1 cellular context compared by ENCODE assay signal in the genomic region with DNA sequence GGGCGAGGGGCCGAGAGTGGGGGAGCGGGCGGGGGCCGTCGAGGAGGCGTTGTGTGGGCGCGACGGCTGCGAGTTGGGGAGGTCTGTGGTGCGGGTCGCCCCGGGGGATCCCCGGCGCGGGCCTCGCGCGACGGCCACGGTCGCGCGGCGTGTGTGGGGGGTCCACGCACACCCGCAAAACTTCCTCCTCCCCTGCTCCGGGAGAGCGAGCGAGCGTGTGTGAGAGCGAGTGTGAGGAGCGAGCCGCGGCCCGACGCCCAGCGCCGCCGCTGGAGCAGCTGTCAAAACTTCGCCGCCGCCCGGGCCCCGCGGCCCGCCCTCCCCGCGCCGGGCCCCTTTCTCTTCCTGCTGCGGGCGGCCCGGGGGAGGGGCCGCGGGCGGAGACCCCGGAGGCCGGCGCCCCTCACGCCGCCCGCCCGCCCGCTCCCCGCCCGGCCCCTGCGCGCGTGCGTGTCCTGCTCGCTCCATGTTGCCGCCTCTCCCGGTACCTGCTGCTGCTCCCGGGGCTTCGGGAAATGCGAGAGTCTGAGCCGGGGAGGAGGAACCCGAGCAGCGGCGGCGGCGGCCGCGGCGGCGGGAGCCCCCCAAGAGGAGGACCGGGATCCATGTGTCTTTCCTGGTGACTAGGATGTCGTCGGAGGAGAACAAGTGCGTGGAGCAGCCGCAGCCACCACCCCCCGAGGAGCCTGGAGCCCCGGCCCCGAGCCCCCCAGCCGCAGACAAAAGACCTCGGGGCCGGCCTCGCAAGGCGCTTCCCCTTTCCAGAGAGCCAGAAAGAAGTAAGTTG.
TF ChIP-seq lines count a peak whose summit lies in the region.

No MANE protein-coding gene starts in this region.

TF ChIP-seq in K562, 482 proteins besides CTCF, POLR2A, EP300 and RAD21 (continued from another document):
- TF ChIP-seq, protein P1, sequence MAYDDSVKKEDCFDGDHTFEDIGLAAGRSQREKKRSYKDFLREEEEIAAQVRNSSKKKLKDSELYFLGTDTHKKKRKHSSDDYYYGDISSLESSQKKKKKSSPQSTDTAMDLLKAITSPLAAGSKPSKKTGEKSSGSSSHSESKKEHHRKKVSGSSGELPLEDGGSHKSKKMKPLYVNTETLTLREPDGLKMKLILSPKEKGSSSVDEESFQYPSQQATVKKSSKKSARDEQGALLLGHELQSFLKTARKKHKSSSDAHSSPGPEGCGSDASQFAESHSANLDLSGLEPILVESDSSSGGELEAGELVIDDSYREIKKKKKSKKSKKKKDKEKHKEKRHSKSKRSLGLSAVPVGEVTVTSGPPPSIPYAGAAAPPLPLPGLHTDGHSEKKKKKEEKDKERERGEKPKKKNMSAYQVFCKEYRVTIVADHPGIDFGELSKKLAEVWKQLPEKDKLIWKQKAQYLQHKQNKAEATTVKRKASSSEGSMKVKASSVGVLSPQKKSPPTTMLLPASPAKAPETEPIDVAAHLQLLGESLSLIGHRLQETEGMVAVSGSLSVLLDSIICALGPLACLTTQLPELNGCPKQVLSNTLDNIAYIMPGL (CRISPR knock-in tag; IDR thresholded peaks at IDR 0.05), result peak; percentile 75; the same call in 1 of the 2 replicates
- TF ChIP-seq TARDBP (IDR thresholded peaks at IDR 0.05), result peak; percentile 19; the same call in 1 of the 2 replicates
- TF ChIP-seq ZBTB17 (CRISPR knock-in tag; IDR thresholded peaks at IDR 0.05), result 0 out of 2 replicates have a peak, but pooled peaks have one; percentile 36
- TF ChIP-seq ZNF217 (CRISPR knock-in tag; IDR thresholded peaks at IDR 0.05), result no peak
- TF ChIP-seq RUNX1 (IDR thresholded peaks at IDR 0.05; ENCODE audit: low read depth), result no peak
- no peak for TF ChIP-seq PURB (CRISPR knock-in tag; IDR thresholded peaks at IDR 0.05; ENCODE audit: low read depth)
- TF ChIP-seq, protein P2, sequence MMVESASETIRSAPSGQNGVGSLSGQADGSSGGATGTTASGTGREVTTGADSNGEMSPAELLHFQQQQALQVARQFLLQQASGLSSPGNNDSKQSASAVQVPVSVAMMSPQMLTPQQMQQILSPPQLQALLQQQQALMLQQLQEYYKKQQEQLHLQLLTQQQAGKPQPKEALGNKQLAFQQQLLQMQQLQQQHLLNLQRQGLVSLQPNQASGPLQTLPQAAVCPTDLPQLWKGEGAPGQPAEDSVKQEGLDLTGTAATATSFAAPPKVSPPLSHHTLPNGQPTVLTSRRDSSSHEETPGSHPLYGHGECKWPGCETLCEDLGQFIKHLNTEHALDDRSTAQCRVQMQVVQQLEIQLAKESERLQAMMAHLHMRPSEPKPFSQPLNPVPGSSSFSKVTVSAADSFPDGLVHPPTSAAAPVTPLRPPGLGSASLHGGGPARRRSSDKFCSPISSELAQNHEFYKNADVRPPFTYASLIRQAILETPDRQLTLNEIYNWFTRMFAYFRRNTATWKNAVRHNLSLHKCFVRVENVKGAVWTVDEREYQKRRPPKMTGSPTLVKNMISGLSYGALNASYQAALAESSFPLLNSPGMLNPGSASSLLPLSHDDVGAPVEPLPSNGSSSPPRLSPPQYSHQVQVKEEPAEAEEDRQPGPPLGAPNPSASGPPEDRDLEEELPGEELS (CRISPR knock-in tag; IDR thresholded peaks at IDR 0.05; ENCODE audit: borderline replicate concordance), result no peak
- no peak for TF ChIP-seq PHF20 (IDR thresholded peaks at IDR 0.05; ENCODE audit: partially characterized antibody)
- TF ChIP-seq RFX7 (CRISPR knock-in tag; IDR thresholded peaks at IDR 0.05), result peak; percentile 43; the same call in 1 of the 2 replicates
- peak; percentile 73 to 77 for TF ChIP-seq NRF1 (conservative IDR thresholded peaks at IDR 0.05 in 1 of 2, IDR thresholded peaks at IDR 0.05 in 1 of 2)
- TF ChIP-seq XRCC3 (IDR thresholded peaks at IDR 0.05), result no peak
- TF ChIP-seq, protein P3, sequence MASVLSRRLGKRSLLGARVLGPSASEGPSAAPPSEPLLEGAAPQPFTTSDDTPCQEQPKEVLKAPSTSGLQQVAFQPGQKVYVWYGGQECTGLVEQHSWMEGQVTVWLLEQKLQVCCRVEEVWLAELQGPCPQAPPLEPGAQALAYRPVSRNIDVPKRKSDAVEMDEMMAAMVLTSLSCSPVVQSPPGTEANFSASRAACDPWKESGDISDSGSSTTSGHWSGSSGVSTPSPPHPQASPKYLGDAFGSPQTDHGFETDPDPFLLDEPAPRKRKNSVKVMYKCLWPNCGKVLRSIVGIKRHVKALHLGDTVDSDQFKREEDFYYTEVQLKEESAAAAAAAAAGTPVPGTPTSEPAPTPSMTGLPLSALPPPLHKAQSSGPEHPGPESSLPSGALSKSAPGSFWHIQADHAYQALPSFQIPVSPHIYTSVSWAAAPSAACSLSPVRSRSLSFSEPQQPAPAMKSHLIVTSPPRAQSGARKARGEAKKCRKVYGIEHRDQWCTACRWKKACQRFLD (CRISPR knock-in tag; IDR thresholded peaks at IDR 0.05), result peak; percentile 61; the same call in 1 of the 2 replicates
- TF ChIP-seq, protein P4, sequence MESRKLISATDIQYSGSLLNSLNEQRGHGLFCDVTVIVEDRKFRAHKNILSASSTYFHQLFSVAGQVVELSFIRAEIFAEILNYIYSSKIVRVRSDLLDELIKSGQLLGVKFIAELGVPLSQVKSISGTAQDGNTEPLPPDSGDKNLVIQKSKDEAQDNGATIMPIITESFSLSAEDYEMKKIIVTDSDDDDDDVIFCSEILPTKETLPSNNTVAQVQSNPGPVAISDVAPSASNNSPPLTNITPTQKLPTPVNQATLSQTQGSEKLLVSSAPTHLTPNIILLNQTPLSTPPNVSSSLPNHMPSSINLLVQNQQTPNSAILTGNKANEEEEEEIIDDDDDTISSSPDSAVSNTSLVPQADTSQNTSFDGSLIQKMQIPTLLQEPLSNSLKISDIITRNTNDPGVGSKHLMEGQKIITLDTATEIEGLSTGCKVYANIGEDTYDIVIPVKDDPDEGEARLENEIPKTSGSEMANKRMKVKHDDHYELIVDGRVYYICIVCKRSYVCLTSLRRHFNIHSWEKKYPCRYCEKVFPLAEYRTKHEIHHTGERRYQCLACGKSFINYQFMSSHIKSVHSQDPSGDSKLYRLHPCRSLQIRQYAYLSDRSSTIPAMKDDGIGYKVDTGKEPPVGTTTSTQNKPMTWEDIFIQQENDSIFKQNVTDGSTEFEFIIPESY (CRISPR knock-in tag; IDR thresholded peaks at IDR 0.05), result no peak
- TF ChIP-seq ZNF77 (CRISPR knock-in tag; IDR thresholded peaks at IDR 0.05), result no peak
- peak; percentile 88 for TF ChIP-seq EGR1 (conservative IDR thresholded peaks at IDR 0.05)
- TF ChIP-seq STAG1 (CRISPR knock-in tag; IDR thresholded peaks at IDR 0.05; ENCODE audit: borderline replicate concordance), result no peak
- TF ChIP-seq GABPA (tag; conservative IDR thresholded peaks at IDR 0.05; ENCODE audit: low read depth), result peak; percentile 62
- no peak for TF ChIP-seq ZNF3 (CRISPR knock-in tag; IDR thresholded peaks at IDR 0.05)
- no peak for TF ChIP-seq FOXK2 (conservative IDR thresholded peaks at IDR 0.05 in 1 of 2, IDR thresholded peaks at IDR 0.05 in 1 of 2; ENCODE audit: low read depth in 2 of 2)
- TF ChIP-seq HIVEP1 (CRISPR knock-in tag; IDR thresholded peaks at IDR 0.05), result peak; percentile 78
- peak; percentile 84 for TF ChIP-seq POLR2G (IDR thresholded peaks at IDR 0.05; ENCODE audit: low read depth, low read length)
- 0 out of 2 replicates have a peak, but pooled peaks have one; percentile 8 for TF ChIP-seq CHD2 (IDR thresholded peaks at IDR 0.05; ENCODE audit: low read depth, low read length)
- TF ChIP-seq HNRNPL (IDR thresholded peaks at IDR 0.05; ENCODE audit: low read depth, low read length), result peak; percentile 44; the same call in 1 of the 2 replicates
- no peak for TF ChIP-seq HNRNPH1 (optimal IDR thresholded peaks at IDR 0.05; ENCODE audit: low read depth, low read length)
- TF ChIP-seq ZFPM2 (CRISPR knock-in tag; IDR thresholded peaks at IDR 0.05), result peak; percentile 35; the same call in 1 of the 2 replicates
- TF ChIP-seq, protein P5, sequence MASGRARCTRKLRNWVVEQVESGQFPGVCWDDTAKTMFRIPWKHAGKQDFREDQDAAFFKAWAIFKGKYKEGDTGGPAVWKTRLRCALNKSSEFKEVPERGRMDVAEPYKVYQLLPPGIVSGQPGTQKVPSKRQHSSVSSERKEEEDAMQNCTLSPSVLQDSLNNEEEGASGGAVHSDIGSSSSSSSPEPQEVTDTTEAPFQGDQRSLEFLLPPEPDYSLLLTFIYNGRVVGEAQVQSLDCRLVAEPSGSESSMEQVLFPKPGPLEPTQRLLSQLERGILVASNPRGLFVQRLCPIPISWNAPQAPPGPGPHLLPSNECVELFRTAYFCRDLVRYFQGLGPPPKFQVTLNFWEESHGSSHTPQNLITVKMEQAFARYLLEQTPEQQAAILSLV (tag; IDR thresholded peaks at IDR 0.05), result no peak
- TF ChIP-seq ZNF707 (CRISPR knock-in tag; conservative IDR thresholded peaks at IDR 0.05), result no peak
